In the genomic region with DNA sequence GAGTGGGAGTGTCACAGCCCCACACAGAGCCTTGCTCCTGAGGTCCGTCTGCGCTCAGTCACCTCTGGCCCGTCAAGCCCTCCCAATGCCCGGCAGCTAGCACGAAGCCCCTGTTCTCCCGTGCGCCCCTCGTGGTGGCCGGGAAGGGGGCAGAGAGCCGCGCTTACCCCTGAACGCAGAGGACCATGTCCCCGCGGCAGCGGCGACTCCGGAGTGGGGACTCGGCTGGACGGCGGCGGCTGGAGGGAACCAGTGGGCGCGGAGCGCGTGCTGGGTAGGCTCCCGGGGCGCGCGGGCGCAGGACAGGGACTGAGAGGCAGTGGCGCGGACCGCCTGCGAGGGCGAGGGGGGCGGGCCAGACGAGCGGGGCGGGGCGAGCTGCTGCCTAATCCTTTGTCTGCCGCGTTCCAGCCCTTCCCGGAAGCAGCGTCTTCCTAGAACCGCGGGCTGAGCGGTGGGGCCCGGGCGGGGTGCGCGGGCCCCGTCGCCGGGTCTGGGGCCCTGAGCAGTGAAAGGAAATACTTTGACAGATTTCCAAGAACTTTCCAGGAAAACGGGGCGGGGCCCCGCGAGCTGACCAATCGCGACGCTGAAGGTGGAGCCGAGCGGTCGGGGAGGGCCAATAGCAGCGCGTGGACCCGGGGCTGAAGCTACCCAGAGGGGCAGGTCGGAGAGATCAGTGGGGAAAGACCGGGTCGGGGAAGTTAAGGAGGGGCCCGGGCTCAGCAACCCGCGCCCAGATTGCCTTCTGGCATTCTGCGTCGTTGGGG, we compare ENCODE assay signal across 8 cellular contexts. TPM values are rescaled to one million over a fixed set of nuclear protein-coding genes. Genes with fewer than 3 reads are reported as not detected.
DNase-seq lines count a peak whose midpoint lies in the region; ATAC-seq and TF ChIP-seq lines count a peak whose summit lies in the region.

A gene with protein sequence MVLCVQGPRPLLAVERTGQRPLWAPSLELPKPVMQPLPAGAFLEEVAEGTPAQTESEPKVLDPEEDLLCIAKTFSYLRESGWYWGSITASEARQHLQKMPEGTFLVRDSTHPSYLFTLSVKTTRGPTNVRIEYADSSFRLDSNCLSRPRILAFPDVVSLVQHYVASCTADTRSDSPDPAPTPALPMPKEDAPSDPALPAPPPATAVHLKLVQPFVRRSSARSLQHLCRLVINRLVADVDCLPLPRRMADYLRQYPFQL (minus strand): TSS at position 311 of the 770 bp plus-strand sequence. CDS start 124 bp downstream, at position 187.

- WGBS in neuronal stem cell (ENCODE audit: extremely low coverage in 2 of 2, insufficient read length in 2 of 2, insufficient replicate concordance in 1 of 2), 2 donors: no CpG with 5 or more reads among the region's 75 CpGs

- H3K9me3 ChIP-seq in SJCRH30 (replicated peaks) (no peaks in the 10 kb centered on the region), neuronal stem cell (replicated peaks in 1 of 2; ENCODE audit: control insufficient read depth in 2 of 2, insufficient read depth in 1 of 2, low read depth in 1 of 2, low read length in 2 of 2) (no peaks in the 10 kb centered on the region)

- peak within 1 kb of the TSS; percentile 97 for H3K18ac ChIP-seq in neuronal stem cell (ENCODE audit: low read length)

- H3K27me3 ChIP-seq in SJCRH30 (no peaks in the 10 kb centered on the region), foreskin keratinocyte (no peaks in the 10 kb centered on the region), neuronal stem cell (ENCODE audit: control insufficient read depth in 3 of 3, insufficient read depth in 3 of 3, low read depth in 1 of 3, low read length in 3 of 3) (peaks cover 0 to 23% (median 0%) of the 10 kb centered on the region in 3 experiments)

- H3K4me3 ChIP-seq in SJCRH30: peak within 1 kb of the TSS; percentile 69
- H3K4me3 ChIP-seq in neuronal stem cell (ENCODE audit: low read length in 2 of 2): peak within 1 kb of the TSS; percentile 55 to 85

- ATAC-seq in foreskin keratinocyte: peak; percentile 80

- peak within 1 kb of the TSS; percentile 28 for H4K91ac ChIP-seq in neuronal stem cell (ENCODE audit: low read depth, low read length, poor library complexity)

- H3K23ac ChIP-seq in neuronal stem cell (ENCODE audit: low read depth, low read length, poor library complexity): peak within 1 kb of the TSS; percentile 34

- peak within 1 kb of the TSS; percentile 85 for H3K9ac ChIP-seq in neuronal stem cell (ENCODE audit: low read depth, low read length, poor library complexity)

- H3K79me1 ChIP-seq in neuronal stem cell (ENCODE audit: low read depth, low read length): no peaks in the 10 kb centered on the region

- H4K8ac ChIP-seq in neuronal stem cell (ENCODE audit: low read depth, low read length): no peak within 1 kb of the TSS

- TF ChIP-seq CTCF in LNCAP (IDR thresholded peaks at IDR 0.05) (peak; percentile 30; the same call in 1 of the 2 replicates), foreskin keratinocyte (conservative IDR thresholded peaks at IDR 0.05) (peak; percentile 48)

- peak within 1 kb of the TSS; percentile 72 for H2BK15ac ChIP-seq in neuronal stem cell (ENCODE audit: low read length)

- H3K36me3 ChIP-seq in SJCRH30 (peaks cover 3% of the 10 kb centered on the region), neuronal stem cell (replicated peaks in 1 of 2; ENCODE audit: control insufficient read depth in 2 of 2, insufficient read depth in 2 of 2, low read length in 2 of 2) (peaks cover 2 to 26% of the 10 kb centered on the region in 2 donors)

- H2BK5ac ChIP-seq in neuronal stem cell (ENCODE audit: low read length): peak within 1 kb of the TSS; percentile 76

- H2BK120ac ChIP-seq in neuronal stem cell (ENCODE audit: low read depth, low read length): no peak within 1 kb of the TSS

- H2AFZ ChIP-seq in neuronal stem cell (ENCODE audit: low read length): peak within 1 kb of the TSS; percentile 96

- H2BK12ac ChIP-seq in neuronal stem cell (ENCODE audit: low read length): peak within 1 kb of the TSS; percentile 41

- H3K4me1 ChIP-seq in SJCRH30: peaks cover 3% of the 10 kb centered on the region
- no peaks in the 10 kb centered on the region for H3K4me1 ChIP-seq in foreskin keratinocyte
- peaks cover 15 to 20% of the 10 kb centered on the region in 2 donors for H3K4me1 ChIP-seq in neuronal stem cell (ENCODE audit: control insufficient read depth in 2 of 2, insufficient read depth in 1 of 2, low read depth in 1 of 2, low read length in 2 of 2)

- H3K4ac ChIP-seq in neuronal stem cell (ENCODE audit: low read length): no peak within 1 kb of the TSS

- H3K27ac ChIP-seq in SJCRH30 (peak within 1 kb of the TSS; percentile 66), foreskin keratinocyte (no peak within 1 kb of the TSS), neuronal stem cell (replicated peaks; ENCODE audit: low read length) (peak within 1 kb of the TSS; percentile 65), substantia nigra (ENCODE audit: low read depth, low read length, poor library complexity, severe bottlenecking) (peak within 1 kb of the TSS; percentile 66)

- peak within 1 kb of the TSS; percentile 5 for H3K14ac ChIP-seq in neuronal stem cell (ENCODE audit: low read length)

- H2AK5ac ChIP-seq in neuronal stem cell (ENCODE audit: low read depth, low read length): peak within 1 kb of the TSS; percentile 59

- H3K4me2 ChIP-seq in neuronal stem cell (ENCODE audit: insufficient read depth, low read length, poor library complexity, severe bottlenecking): peak within 1 kb of the TSS; percentile 86

- DNase-seq in GDM1 (lab: John Stamatoyannopoulos, UW) (peak; percentile 94), GOT3 (lab: John Stamatoyannopoulos, UW) (peak; percentile 94), SJCRH30 (peak; percentile 96 to 97), activated gamma-delta T cell treated with Interleukin-2 at 50 U/mL for 16 hours (peak; percentile 93), foreskin keratinocyte (peak; percentile 85 to 92), neuronal stem cell (ENCODE audit: low spot score) (peak; percentile 92), substantia nigra (lab: John Stamatoyannopoulos, UW) (peak; percentile 37 to 99 (median 77))

RNA-seq across cellular contexts. Expression of the gene that starts here (rescaled TPM):
- total RNA-seq in SJCRH30 (2014; rRNA removed; shearing (Covaris generic)): 8.4 and 8.6 TPM in 2 replicates
- total RNA-seq in foreskin keratinocyte: 5.7 and 6.2 TPM in 2 replicates
- polyA plus RNA-seq in foreskin keratinocyte: 5.9 and 7.3 TPM in 2 replicates
- 2.1 TPM for polyA plus RNA-seq in neuronal stem cell (2013, experiment 1 of 2)
- 2.1 TPM for polyA plus RNA-seq in neuronal stem cell (2013, experiment 2 of 2)
